19 cellular contexts compared by ENCODE assay signal in the genomic region with DNA sequence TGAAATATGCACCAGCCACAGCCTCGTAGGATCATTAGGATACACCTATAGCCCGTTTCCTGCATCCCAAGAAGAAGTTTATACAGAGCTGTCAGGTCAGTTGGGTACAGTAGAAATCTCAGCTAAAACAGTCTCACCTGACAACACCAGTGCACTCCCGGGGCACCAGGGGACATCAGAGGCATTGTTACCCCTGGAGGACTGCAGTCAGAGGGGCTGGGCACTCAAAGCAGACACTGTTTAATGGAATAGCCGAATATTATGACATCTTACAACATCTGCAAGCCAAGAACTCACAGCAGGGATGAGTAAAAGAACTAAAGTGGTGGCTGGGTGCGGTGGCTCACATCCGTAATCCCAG.
"Had no signal": no experiment of that assay in that cellular context is flagged by ENCODE, and none has a peak within 500 bp of the region (broad histone marks: within the 10 kb centered on the region; RNA-seq: fewer than 3 reads in every experiment).

No MANE protein-coding gene starts in this region.

- ATAC-seq: gastrocnemius medialis, heart left ventricle, left colon, lower lobe of right lung had no signal

- H3K27me3 ChIP-seq: ascending aorta, breast epithelium, gastrocnemius medialis, heart left ventricle, right atrium auricular region, SJSA1, stomach, testis had no signal

- H3K27ac ChIP-seq: ascending aorta, breast epithelium, dorsolateral prefrontal cortex, gastrocnemius medialis, heart left ventricle, lower lobe of right lung, right atrium auricular region, SJSA1, stomach, testis, VCaP had no signal

- DNase-seq: activated CD4-positive, alpha-beta T cell treated with anti-CD3 and anti-CD28 coated beads for 1 hour; activated CD4-positive, alpha-beta T cell treated with anti-CD3 and anti-CD28 coated beads, Interleukin-2, amount 50 U/mL, for 4 hours; activated CD8-positive, alpha-beta memory T cell treated with anti-CD3 and anti-CD28 coated beads, Interleukin-2, amount 50 U/mL, for 48 hours; activated T-cell treated with anti-CD3 and anti-CD28 coated beads, Interleukin-2, amount 50 U/mL, for 72 hours; dorsolateral prefrontal cortex; erythroblast; gastrocnemius medialis; heart left ventricle; stomach; testis had no signal

- H3K4me3 ChIP-seq: ascending aorta, breast epithelium, dorsolateral prefrontal cortex, gastrocnemius medialis, heart left ventricle, lower lobe of right lung, right atrium auricular region, SJSA1, smooth muscle cell, stomach, testis had no signal

- H3K36me3 ChIP-seq: ascending aorta, breast epithelium, gastrocnemius medialis, heart left ventricle, lower lobe of right lung, right atrium auricular region, SJSA1, stomach had no signal

- H3K4me2 ChIP-seq: smooth muscle cell had no signal

- H3K9me3 ChIP-seq: ascending aorta, breast epithelium, gastrocnemius medialis, heart left ventricle, lower lobe of right lung, right atrium auricular region, SJSA1, stomach, testis had no signal

- H3K27ac Mint-ChIP-seq: activated T-cell treated with anti-CD3 and anti-CD28 coated beads, Interleukin-2, amount 50 U/mL, for 72 hours; progenitor cell of endocrine pancreas had no signal

- H3K4me1 ChIP-seq: ascending aorta, breast epithelium, gastrocnemius medialis, testis had no signal
